Comparison of ENCODE assay signal across 8 cellular contexts in genomic region chr19:55216461-55217198, GRCh38. TPM values are rescaled to one million over a fixed set of nuclear protein-coding genes. Genes with fewer than 3 reads are reported as not detected.
DNase-seq lines count a peak whose midpoint lies in the region; ATAC-seq, FAIRE-seq and TF ChIP-seq lines count a peak whose summit lies in the region.

No MANE protein-coding gene starts in this region.

- peak overlapping the region; percentile 65 for H3K27ac ChIP-seq in endothelial cell of umbilical vein (ENCODE audit: insufficient read depth, low read depth, low read length)

- dilution Hi-C loops in endothelial cell of umbilical vein (cut with MboI; ENCODE audit: extremely low pct_ligation_motif_present, low sequenced_read_pairs): no loop called here

- no peak; the same call in 1 of the 2 replicates for TF ChIP-seq CTCF in AG09319 (IDR thresholded peaks at IDR 0.05; ENCODE audit: low read depth, low read length)
- TF ChIP-seq CTCF in endothelial cell of umbilical vein (IDR thresholded peaks at IDR 0.05; ENCODE audit: extremely low read depth in 1 of 2, insufficient read depth in 1 of 2, low read depth in 1 of 2, low read length in 2 of 2): no peak

- H3K27me3 Mint-ChIP-seq in memory B cell: peaks cover 7% of the 10 kb centered on the region

- peaks cover 6% of the 10 kb centered on the region for H3K36me3 Mint-ChIP-seq in memory B cell

- H3K36me3 ChIP-seq in endothelial cell of umbilical vein (ENCODE audit: control insufficient read depth in 2 of 2, extremely low read depth in 1 of 2, insufficient read depth in 2 of 2, low read length in 2 of 2): no peaks in the 10 kb centered on the region

- H3K4me1 Mint-ChIP-seq in memory B cell: peaks cover 7% of the 10 kb centered on the region

- no peaks in the 10 kb centered on the region for H3K79me2 ChIP-seq in endothelial cell of umbilical vein (ENCODE audit: control insufficient read depth, insufficient read depth, low read length)

- no peaks in the 10 kb centered on the region for H4K20me1 ChIP-seq in endothelial cell of umbilical vein (replicated peaks; ENCODE audit: control insufficient read depth, extremely low read depth, insufficient read depth, low read length)

- no peak overlapping the region for H3K4me3 Mint-ChIP-seq in memory B cell

- peaks cover 9% of the 10 kb centered on the region for H3K4me1 ChIP-seq in endothelial cell of umbilical vein (ENCODE audit: control insufficient read depth, extremely low read depth, insufficient read depth, low read length)

- H3K9me3 ChIP-seq in endothelial cell of umbilical vein (replicated peaks; ENCODE audit: control insufficient read depth, insufficient read depth, low read length): no peaks in the 10 kb centered on the region

- CTCF ChIA-PET in HEK293T (lab: Yijun Ruan, JAX) (no interaction called here), endothelial cell of umbilical vein (lab: Charles Lee) (interaction anchor here (0.8 to 1.6 kb wide), 7 partner anchors 10 to 99 kb away, joined by 3 to 13 read pairs (median 4); partner anchors contain the start of genes DNAAF3, PPP1R12C and PPP6R1)

- H3K4me2 ChIP-seq in endothelial cell of umbilical vein (ENCODE audit: insufficient read depth, low read length): peak overlapping the region; percentile 55

- ATAC-seq in memory B cell (ENCODE audit: low read depth): peak; percentile 53
- ATAC-seq in GM19395 (IDR thresholded peaks at IDR 0.05; ENCODE audit: unreplicated experiment): no peak

- peak overlapping the region; percentile 21 for H3K9ac ChIP-seq in endothelial cell of umbilical vein (replicated peaks; ENCODE audit: extremely low read depth, insufficient read depth, low read length)

- no peak for TF ChIP-seq POLR2A in endothelial cell of umbilical vein (IDR thresholded peaks at IDR 0.05; ENCODE audit: low read depth, low read length)

- peak; percentile 99 for FAIRE-seq in endothelial cell of umbilical vein (lab: Jason Lieb, UNC)

- peak; percentile 95 for DNase-seq in AG09319 (ENCODE audit: extremely low read depth, low read depth)
- peak; percentile 84 for DNase-seq in HEK293T (ENCODE audit: extremely low spot score)
- peak; percentile 97 to 98 for DNase-seq in NCI-H526 (lab: John Stamatoyannopoulos, UW)
- peak; percentile 77 for DNase-seq in activated CD8-positive, alpha-beta memory T cell treated with anti-CD3 and anti-CD28 coated beads for 24 hours
- DNase-seq in endothelial cell of umbilical vein (ENCODE audit: low read depth, low spot score): peak; percentile 97
- peak in 1 of 2 donors; percentile 25 for DNase-seq in memory B cell (ENCODE audit: low spot score in 2 of 2)
- peak; percentile 16 for DNase-seq in stimulated activated CD8-positive, alpha-beta memory T cell treated with anti-CD3 and anti-CD28 coated beads, Interleukin-15, amount 100 ng/mL, for 1 hour (ENCODE audit: low read depth)

- BruUV-seq in endothelial cell of umbilical vein (replicated peaks; lab: Mats Ljungman, UMichigan): no TSS peak

- POLR2A ChIA-PET in HEK293T (lab: Yijun Ruan, JAX) (interaction anchor here (1.0 to 2.5 kb wide), 5 partner anchors 9 to 63 kb away, joined by 3 to 25 read pairs (median 4); partner anchors contain the start of genes HSPBP1 and PPP6R1), endothelial cell of umbilical vein (lab: Charles Lee) (interaction anchor here (1.0 to 1.1 kb wide), 2 partner anchors 18 to 43 kb away, joined by 3 to 15 read pairs; partner anchors contain the start of gene PPP6R1)

- no peak overlapping the region for H2AFZ ChIP-seq in endothelial cell of umbilical vein (ENCODE audit: low read depth, low read length)

- peak overlapping the region in 1 of 3 experiments; percentile 3 for H3K4me3 ChIP-seq in endothelial cell of umbilical vein (replicated peaks in 1 of 3; ENCODE audit: insufficient read depth in 1 of 3, low read depth in 1 of 3, low read length in 3 of 3)

- H3K27me3 ChIP-seq in endothelial cell of umbilical vein (ENCODE audit: control insufficient read depth in 2 of 2, insufficient read depth in 2 of 2, low read length in 2 of 2): no peaks in the 10 kb centered on the region

- intact Hi-C loops in endothelial cell of umbilical vein (cut with micrococcal nuclease): loop anchor here (1.0 to 5.0 kb wide), 4 partner anchors 43 to 169 kb away; partner anchors contain the start of genes DNAAF3, KMT5C, PPP6R1 and RPL28

- H3K9me1 ChIP-seq in endothelial cell of umbilical vein (replicated peaks; ENCODE audit: control insufficient read depth, extremely low read depth, insufficient read depth, low read length): no peaks in the 10 kb centered on the region

- peak overlapping the region; percentile 15 for H3K27ac Mint-ChIP-seq in memory B cell

- H3K9me3 Mint-ChIP-seq in memory B cell: peaks cover 9% of the 10 kb centered on the region

TF ChIP-seq in HEK293T, 16 proteins besides CTCF, POLR2A, EP300 and RAD21 (continues in another document):
- TF ChIP-seq L3MBTL2 (conservative IDR thresholded peaks at IDR 0.05): peak; percentile 45
- TF ChIP-seq FOXA1 (IDR thresholded peaks at IDR 0.05): no peak
- TF ChIP-seq FOXM1 (IDR thresholded peaks at IDR 0.05; ENCODE audit: borderline replicate concordance): peak; percentile 98

TF ChIP-seq in endothelial cell of umbilical vein, 7 proteins besides CTCF, POLR2A, EP300 and RAD21:
- TF ChIP-seq POLR2AphosphoS5 (IDR thresholded peaks at IDR 0.05; ENCODE audit: insufficient read depth, low read depth, low read length): peak; percentile 68
- TF ChIP-seq JUN (IDR thresholded peaks at IDR 0.05; ENCODE audit: borderline replicate concordance, insufficient read depth, insufficient read length, low read depth): peak; percentile 91
- peak; percentile 98 for TF ChIP-seq FOS (IDR thresholded peaks at IDR 0.05; ENCODE audit: borderline replicate concordance, insufficient read depth, low read length)
- no peak for TF ChIP-seq EZH2 (IDR thresholded peaks at IDR 0.05; ENCODE audit: borderline replicate concordance, low read depth, low read length, severe bottlenecking)
- TF ChIP-seq MYC (IDR thresholded peaks at IDR 0.05; ENCODE audit: low read depth, low read length): peak; percentile 50
- TF ChIP-seq MAX (IDR thresholded peaks at IDR 0.05; ENCODE audit: insufficient read depth, insufficient read length): peak; percentile 40
- peak; percentile 28 for TF ChIP-seq GATA2 (IDR thresholded peaks at IDR 0.05; ENCODE audit: insufficient read depth, insufficient read length, low read depth, low read length)

RNA-seq across cellular contexts. Expression of gene PTPRH, which starts 7.3 kb away (rescaled TPM):
- 0.51 and 1.00 TPM in 2 replicates for total RNA-seq in endothelial cell of umbilical vein
- polyA plus RNA-seq in endothelial cell of umbilical vein: 0.10 and 0.14 TPM in 2 replicates
- 0.14 and 0.18 TPM in 2 replicates for polyA plus RNA-seq in endothelial cell of umbilical vein (2011; cell fraction: cytosol; rRNA removed)
- 0.38 and 0.55 TPM in 2 replicates for polyA plus RNA-seq in endothelial cell of umbilical vein (2011; cell fraction: nucleus; rRNA removed)
- polyA plus RNA-seq in endothelial cell of umbilical vein (2012): 1.9 and 2.6 TPM in 2 replicates
- polyA minus RNA-seq in endothelial cell of umbilical vein: 2.1 TPM in 2 replicates
- polyA minus RNA-seq in endothelial cell of umbilical vein (2011; cell fraction: cytosol; rRNA and poly(A)+ RNA removed): 2.5 TPM
- 0.19 TPM in 1 of 2 replicates, not detected in the other for polyA minus RNA-seq in endothelial cell of umbilical vein (2011; cell fraction: nucleus; rRNA and poly(A)+ RNA removed)

RNA-seq across cellular contexts. Expression of gene TMEM86B, which starts 11.9 kb away (rescaled TPM):
- 4.1 and 5.4 TPM in 2 replicates for total RNA-seq in endothelial cell of umbilical vein
- 4.5 and 5.8 TPM in 2 replicates for polyA plus RNA-seq in endothelial cell of umbilical vein
- 1.1 and 1.8 TPM in 2 replicates for polyA plus RNA-seq in endothelial cell of umbilical vein (2011; cell fraction: cytosol; rRNA removed)
- 15.0 and 15.9 TPM in 2 replicates for polyA plus RNA-seq in endothelial cell of umbilical vein (2011; cell fraction: nucleus; rRNA removed)
- polyA plus RNA-seq in endothelial cell of umbilical vein (2012): 2.2 and 3.2 TPM in 2 replicates
- 1.6 and 2.3 TPM in 2 replicates for polyA minus RNA-seq in endothelial cell of umbilical vein
- not detected for polyA minus RNA-seq in endothelial cell of umbilical vein (2011; cell fraction: cytosol; rRNA and poly(A)+ RNA removed)
- polyA minus RNA-seq in endothelial cell of umbilical vein (2011; cell fraction: nucleus; rRNA and poly(A)+ RNA removed): 3.6 and 6.4 TPM in 2 replicates

RNA-seq across cellular contexts. Expression of gene SYT5, which starts 36.5 kb away (rescaled TPM):
- total RNA-seq in endothelial cell of umbilical vein: 0.42 TPM in 1 of 2 replicates, not detected in the other
- not detected in 2 replicates for polyA plus RNA-seq in endothelial cell of umbilical vein
- not detected in 2 replicates for polyA plus RNA-seq in endothelial cell of umbilical vein (2011; cell fraction: cytosol; rRNA removed)
- polyA plus RNA-seq in endothelial cell of umbilical vein (2011; cell fraction: nucleus; rRNA removed): not detected in 2 replicates
- polyA plus RNA-seq in endothelial cell of umbilical vein (2012): not detected in 2 replicates
- 0.10 TPM in 1 of 2 replicates, not detected in the other for polyA minus RNA-seq in endothelial cell of umbilical vein
- not detected for polyA minus RNA-seq in endothelial cell of umbilical vein (2011; cell fraction: cytosol; rRNA and poly(A)+ RNA removed)
- polyA minus RNA-seq in endothelial cell of umbilical vein (2011; cell fraction: nucleus; rRNA and poly(A)+ RNA removed): not detected in 2 replicates

RNA-seq across cellular contexts. Expression of gene PPP6R1, which starts 42.2 kb away (rescaled TPM):
- 68.3 and 71.8 TPM in 2 replicates for total RNA-seq in endothelial cell of umbilical vein
- 35.7 and 36.0 TPM in 2 replicates for polyA plus RNA-seq in endothelial cell of umbilical vein
- 39.7 and 44.5 TPM in 2 replicates for polyA plus RNA-seq in endothelial cell of umbilical vein (2011; cell fraction: cytosol; rRNA removed)
- polyA plus RNA-seq in endothelial cell of umbilical vein (2011; cell fraction: nucleus; rRNA removed): 90.6 and 94.5 TPM in 2 replicates
- polyA plus RNA-seq in endothelial cell of umbilical vein (2012): 44.4 and 44.9 TPM in 2 replicates
- 45.2 and 59.6 TPM in 2 replicates for polyA minus RNA-seq in endothelial cell of umbilical vein
- 69.8 TPM for polyA minus RNA-seq in endothelial cell of umbilical vein (2011; cell fraction: cytosol; rRNA and poly(A)+ RNA removed)
- 35.9 and 45.7 TPM in 2 replicates for polyA minus RNA-seq in endothelial cell of umbilical vein (2011; cell fraction: nucleus; rRNA and poly(A)+ RNA removed)

RNA-seq across cellular contexts. Expression of gene DNAAF3, which starts 50.2 kb away (rescaled TPM):
- total RNA-seq in endothelial cell of umbilical vein: 0.62 TPM in 1 of 2 replicates, not detected in the other
- polyA plus RNA-seq in endothelial cell of umbilical vein: 0.56 and 0.75 TPM in 2 replicates
- 0.14 and 0.23 TPM in 2 replicates for polyA plus RNA-seq in endothelial cell of umbilical vein (2011; cell fraction: cytosol; rRNA removed)
- 1.4 and 1.7 TPM in 2 replicates for polyA plus RNA-seq in endothelial cell of umbilical vein (2011; cell fraction: nucleus; rRNA removed)
- polyA plus RNA-seq in endothelial cell of umbilical vein (2012): 0.78 and 0.91 TPM in 2 replicates
- polyA minus RNA-seq in endothelial cell of umbilical vein: 0.49 and 0.66 TPM in 2 replicates
- 9.1 TPM for polyA minus RNA-seq in endothelial cell of umbilical vein (2011; cell fraction: cytosol; rRNA and poly(A)+ RNA removed)
- 0.34 TPM in 1 of 2 replicates, not detected in the other for polyA minus RNA-seq in endothelial cell of umbilical vein (2011; cell fraction: nucleus; rRNA and poly(A)+ RNA removed)
